ENCODE assay signal across 8 cellular contexts in genomic region chr12:71685961-71686657, GRCh38. TPM values are rescaled to one million over a fixed set of nuclear protein-coding genes. Genes with fewer than 3 reads are reported as not detected.
DNase-seq lines count a peak whose midpoint lies in the region; ATAC-seq and TF ChIP-seq lines count a peak whose summit lies in the region.

Gene TMEM19, plus strand, starts transcription at chr12:71686082. Its CDS starts 599 bp downstream, at chr12:71686681.

- H3K27me3 Mint-ChIP-seq in glutamatergic neuron (ENCODE audit: unreplicated experiment) = no peaks in the 10 kb centered on the region
- no peaks in the 10 kb centered on the region for H3K27me3 Mint-ChIP-seq in osteocyte (ENCODE audit: unreplicated experiment)

- no peaks in the 10 kb centered on the region for H3K36me3 Mint-ChIP-seq in activated naive CD4-positive, alpha-beta T cell treated with anti-CD3 and anti-CD28 coated beads, Interleukin-2, amount 50 U/mL, for 72 hours
- H3K36me3 Mint-ChIP-seq in glutamatergic neuron (ENCODE audit: unreplicated experiment) (no peaks in the 10 kb centered on the region), osteocyte (ENCODE audit: unreplicated experiment) (no peaks in the 10 kb centered on the region)

- TF ChIP-seq CTCF in GM12864 (IDR thresholded peaks at IDR 0.05; ENCODE audit: low read depth, low read length, missing control alignments) (peak; percentile 17), glutamatergic neuron (IDR thresholded peaks at IDR 0.05; ENCODE audit: partially characterized antibody, unreplicated experiment) (no peak), osteocyte (IDR thresholded peaks at IDR 0.05) (peak; percentile 37)

- peak; percentile 90 for ATAC-seq in HG02588 (IDR thresholded peaks at IDR 0.05; ENCODE audit: unreplicated experiment)
- ATAC-seq in activated naive CD4-positive, alpha-beta T cell treated with anti-CD3 and anti-CD28 coated beads, Interleukin-2, amount 50 U/mL, for 72 hours = peak; percentile 90 to 91

- no peaks in the 10 kb centered on the region for H3K9me3 ChIP-seq in thymus (ENCODE audit: control insufficient read depth)

- under 1% methylated on average over 62 of the region's 62 CpGs for WGBS in thymus

- H3K9me3 Mint-ChIP-seq in activated naive CD4-positive, alpha-beta T cell treated with anti-CD3 and anti-CD28 coated beads, Interleukin-2, amount 50 U/mL, for 72 hours = no peaks in the 10 kb centered on the region
- H3K9me3 Mint-ChIP-seq in glutamatergic neuron (ENCODE audit: unreplicated experiment) (no peaks in the 10 kb centered on the region), osteocyte (ENCODE audit: unreplicated experiment) (no peaks in the 10 kb centered on the region)

- peaks cover 2% of the 10 kb centered on the region for H3K4me1 ChIP-seq in thymus (ENCODE audit: control insufficient read depth, insufficient read depth, low read length)

- H3K4me1 Mint-ChIP-seq in glutamatergic neuron (ENCODE audit: low read depth, unreplicated experiment) (peaks cover 6% of the 10 kb centered on the region), osteocyte (ENCODE audit: unreplicated experiment) (peaks cover 22% of the 10 kb centered on the region)

- H3K36me3 ChIP-seq in thymus (ENCODE audit: control insufficient read depth, insufficient read depth) = no peaks in the 10 kb centered on the region

- DNase-seq in GM12864 (ENCODE audit: low read depth) (peak; percentile 78), NCI-H1048 (lab: John Stamatoyannopoulos, UW) (peak; percentile 26), SKM-1 (lab: John Stamatoyannopoulos, UW; ENCODE audit: unreplicated experiment) (peak; percentile 32), glutamatergic neuron (peak; percentile 92), osteocyte (ENCODE audit: extremely low spot score, unreplicated experiment) (peak; percentile 95)
- peak; percentile 78 to 89 for DNase-seq in activated naive CD4-positive, alpha-beta T cell treated with anti-CD3 and anti-CD28 coated beads, Interleukin-2, amount 50 U/mL, for 72 hours (ENCODE audit: low spot score in 2 of 2)

- H3K27ac Mint-ChIP-seq in activated naive CD4-positive, alpha-beta T cell treated with anti-CD3 and anti-CD28 coated beads, Interleukin-2, amount 50 U/mL, for 72 hours = peak within 1 kb of the TSS; percentile 77 to 92
- H3K27ac Mint-ChIP-seq in glutamatergic neuron (ENCODE audit: unreplicated experiment) (peak within 1 kb of the TSS; percentile 91), osteocyte (ENCODE audit: unreplicated experiment) (peak within 1 kb of the TSS; percentile 87)

- H3K4me3 Mint-ChIP-seq in glutamatergic neuron (ENCODE audit: unreplicated experiment) (peak within 1 kb of the TSS; percentile 95), osteocyte (ENCODE audit: unreplicated experiment) (peak within 1 kb of the TSS; percentile 89)

- H3K27me3 ChIP-seq in thymus (ENCODE audit: control insufficient read depth, insufficient read depth) = no peaks in the 10 kb centered on the region

- peak within 1 kb of the TSS; percentile 78 for H3K4me3 ChIP-seq in GM12864 (ENCODE audit: low read depth, low read length)
- H3K4me3 ChIP-seq in thymus (ENCODE audit: low read length) = peak within 1 kb of the TSS; percentile 82

- H3K27ac ChIP-seq in thymus (ENCODE audit: low read depth) = peak within 1 kb of the TSS; percentile 98

RNA-seq across cellular contexts. Expression of gene TMEM19, which starts in this region (rescaled TPM):
- total RNA-seq in activated naive CD4-positive, alpha-beta T cell treated with anti-CD3 and anti-CD28 coated beads, Interleukin-2, amount 50 U/mL, for 72 hours = 10 to 100 TPM; 13.7 to 15.1 TPM
- total RNA-seq in glutamatergic neuron (ENCODE audit: unreplicated experiment) = 13.7 TPM
- 28.0 and 32.5 TPM in 2 replicates for total RNA-seq in osteocyte
- 12.1 TPM for polyA plus RNA-seq in thymus

Comparison
In these comparisons a context has a peak if more than half of its experiments do, and no peak if none do; other contexts are left out.
1. Peak in every context shown above with its lines: DNase-seq, ATAC-seq, H3K4me3 ChIP-seq and H3K27ac ChIP-seq.
2. DNase-seq: peak in every context shown above with its lines; median percentile 95 in osteocyte; 92 in glutamatergic neuron; 84 in activated naive CD4-positive, alpha-beta T cell treated with anti-CD3 and anti-CD28 coated beads, Interleukin-2, amount 50 U/mL, for 72 hours; 78 in GM12864; 32 in SKM-1; 26 in NCI-H1048.